10 cellular contexts compared by ENCODE assay signal in genomic region chr11:117200813-117201515, GRCh38. TPM values are rescaled to one million over a fixed set of nuclear protein-coding genes. Genes with fewer than 3 reads are reported as not detected.
DNase-seq lines count a peak whose midpoint lies in the region; ATAC-seq and TF ChIP-seq lines count a peak whose summit lies in the region.
"Had no signal": no experiment of that assay in that cellular context is flagged by ENCODE, and none has a peak within 500 bp of the region (broad histone marks: within the 10 kb centered on the region; RNA-seq: fewer than 3 reads in every experiment).

No MANE protein-coding gene starts in this region.

- H3K4me1 ChIP-seq in body of pancreas (peaks cover 12% of the 10 kb centered on the region), smooth muscle cell (ENCODE audit: low read depth) (peaks cover 29% of the 10 kb centered on the region), Karpas-422 (ENCODE audit: low read length) (no peaks in the 10 kb centered on the region)

- H4K20me1 ChIP-seq in smooth muscle cell (ENCODE audit: low read depth) (peaks cover 59% of the 10 kb centered on the region), Karpas-422 (ENCODE audit: insufficient read depth, low read depth, low read length) (no peaks in the 10 kb centered on the region)

- H3K4me2 ChIP-seq in smooth muscle cell (peak overlapping the region; percentile 85), Karpas-422 (ENCODE audit: low read depth, low read length, poor library complexity, severe bottlenecking) (no peak overlapping the region)

- H3K9ac ChIP-seq in smooth muscle cell (ENCODE audit: low read depth) (peak overlapping the region; percentile 46), Karpas-422 (ENCODE audit: low read length) (no peak overlapping the region)

- POLR2A ChIA-PET in activated CD4-positive, alpha-beta memory T cell treated with anti-CD3 and anti-CD28 coated beads, Interleukin-2, amount 10 ng/mL, durations not matched to agents 7 days and 5 days (lab: Charles Lee): interaction anchor here (1.3 to 1.5 kb wide), 2 partner anchors 10 to 22 kb away, joined by 3 to 6 read pairs; partner anchors contain the start of gene SIDT2

- in situ Hi-C loops in GM13976 (cut with MboI; ENCODE audit: low sequenced_read_pairs, unreplicated experiment): no loop called here

- no peaks in the 10 kb centered on the region for H3K27me3 Mint-ChIP-seq in activated CD4-positive, alpha-beta memory T cell treated with anti-CD3 and anti-CD28 coated beads, Interleukin-2, amount 10 ng/mL, durations not matched to agents 7 days and 5 days
- H3K27me3 Mint-ChIP-seq: activated CD4-positive, alpha-beta T cell treated with anti-CD3 and anti-CD28 coated beads for 36 hours had no signal

- peaks cover 50% of the 10 kb centered on the region for H3K79me2 ChIP-seq in smooth muscle cell (ENCODE audit: low read depth)
- H3K79me2 ChIP-seq in Karpas-422 (ENCODE audit: low read length): no peaks in the 10 kb centered on the region

- H3K36me3 ChIP-seq in body of pancreas (replicated peaks in 1 of 2; ENCODE audit: insufficient read depth in 1 of 2, low read depth in 2 of 2): peaks cover 0 to 3% of the 10 kb centered on the region in 2 donors
- no peaks in the 10 kb centered on the region for H3K36me3 ChIP-seq in smooth muscle cell (ENCODE audit: low read depth)
- H3K36me3 ChIP-seq in MG63: no peaks in the 10 kb centered on the region
- H3K36me3 ChIP-seq in Karpas-422 (ENCODE audit: insufficient read depth, low read length): no peaks in the 10 kb centered on the region

- intact Hi-C loops in body of pancreas (cut with DNase I): no loop called here

- no peaks in the 10 kb centered on the region for H3K9me3 ChIP-seq in body of pancreas
- no peaks in the 10 kb centered on the region for H3K9me3 ChIP-seq in smooth muscle cell (replicated peaks; ENCODE audit: low read depth)
- H3K9me3 ChIP-seq in MG63: no peaks in the 10 kb centered on the region
- H3K9me3 ChIP-seq in Karpas-422 (ENCODE audit: low read length): no peaks in the 10 kb centered on the region

- ATAC-seq in body of pancreas: no peak
- ATAC-seq: activated CD4-positive, alpha-beta T cell treated with anti-CD3 and anti-CD28 coated beads for 36 hours had no signal

- H2AFZ ChIP-seq in smooth muscle cell (ENCODE audit: low read depth) (no peak overlapping the region), Karpas-422 (ENCODE audit: low read length) (no peak overlapping the region)

- no peaks in the 10 kb centered on the region for H3K4me1 Mint-ChIP-seq in activated CD4-positive, alpha-beta memory T cell treated with anti-CD3 and anti-CD28 coated beads, Interleukin-2, amount 10 ng/mL, durations not matched to agents 7 days and 5 days
- H3K4me1 Mint-ChIP-seq: activated CD4-positive, alpha-beta T cell treated with anti-CD3 and anti-CD28 coated beads for 36 hours had no signal

- 75 to 91% methylated on average over 11 of the region's 11 CpGs for WGBS in body of pancreas, 2 donors
- 52% methylated on average over 11 of the region's 11 CpGs for WGBS in smooth muscle cell (ENCODE audit: low lambda C conversion rate)

- CTCF ChIA-PET in activated CD4-positive, alpha-beta memory T cell treated with anti-CD3 and anti-CD28 coated beads, Interleukin-2, amount 10 ng/mL, durations not matched to agents 7 days and 5 days (lab: Charles Lee): no interaction called here

- H3K27ac ChIP-seq in body of pancreas (peak overlapping the region in 3 of 4 donors; percentile 32 to 53 (median 48)), layer of hippocampus (ENCODE audit: low read depth, low read length) (peak overlapping the region; percentile 48), smooth muscle cell (ENCODE audit: low read depth) (peak overlapping the region; percentile 79), Karpas-422 (ENCODE audit: low read length) (no peak overlapping the region)

- H3K4me3 Mint-ChIP-seq in activated CD4-positive, alpha-beta memory T cell treated with anti-CD3 and anti-CD28 coated beads, Interleukin-2, amount 10 ng/mL, durations not matched to agents 7 days and 5 days: no peak overlapping the region
- H3K4me3 Mint-ChIP-seq: activated CD4-positive, alpha-beta T cell treated with anti-CD3 and anti-CD28 coated beads for 36 hours had no signal

- DNase-seq in GM13976 (ENCODE audit: low spot score) (peak; percentile 24), body of pancreas (no peak), smooth muscle cell (lab: John Stamatoyannopoulos, UW; ENCODE audit: unreplicated experiment) (no peak), NCI-H226 (no peak), MG63 (no peak), Karpas-422 (no peak)
- no peak for DNase-seq in activated CD4-positive, alpha-beta memory T cell treated with anti-CD3 and anti-CD28 coated beads, Interleukin-2, amount 10 ng/mL, durations not matched to agents 7 days and 5 days
- DNase-seq: activated CD4-positive, alpha-beta T cell treated with anti-CD3 and anti-CD28 coated beads for 36 hours; DND-41 had no signal

- no peaks in the 10 kb centered on the region for H3K27me3 ChIP-seq in body of pancreas
- no peaks in the 10 kb centered on the region for H3K27me3 ChIP-seq in layer of hippocampus (ENCODE audit: control insufficient read depth, insufficient read depth, low read length)
- no peaks in the 10 kb centered on the region for H3K27me3 ChIP-seq in smooth muscle cell (ENCODE audit: low read depth)
- no peaks in the 10 kb centered on the region for H3K27me3 ChIP-seq in MG63
- no peaks in the 10 kb centered on the region for H3K27me3 ChIP-seq in Karpas-422 (ENCODE audit: low read length)

- no peaks in the 10 kb centered on the region for H3K9me2 ChIP-seq in Karpas-422 (replicated peaks; ENCODE audit: insufficient read depth, low read length)

- H3K9me3 Mint-ChIP-seq in activated CD4-positive, alpha-beta memory T cell treated with anti-CD3 and anti-CD28 coated beads, Interleukin-2, amount 10 ng/mL, durations not matched to agents 7 days and 5 days: no peaks in the 10 kb centered on the region

- no peak for TF ChIP-seq CTCF in GM13976 (IDR thresholded peaks at IDR 0.05; ENCODE audit: borderline replicate concordance, control extremely low read depth, extremely low read depth, insufficient read depth, missing control alignments)
- no peak for TF ChIP-seq CTCF in body of pancreas (IDR thresholded peaks at IDR 0.05)
- no peak for TF ChIP-seq CTCF in smooth muscle cell (IDR thresholded peaks at IDR 0.05; ENCODE audit: borderline replicate concordance, insufficient read depth, poor library complexity, severe bottlenecking)

- TF ChIP-seq POLR2A in body of pancreas (IDR thresholded peaks at IDR 0.05): no peak

- peaks cover 53% of the 10 kb centered on the region for H3F3A ChIP-seq in smooth muscle cell (ENCODE audit: low read depth)

- peaks cover 19% of the 10 kb centered on the region for H3K36me3 Mint-ChIP-seq in activated CD4-positive, alpha-beta memory T cell treated with anti-CD3 and anti-CD28 coated beads, Interleukin-2, amount 10 ng/mL, durations not matched to agents 7 days and 5 days (ENCODE audit: low read depth)

- H3K4me3 ChIP-seq in body of pancreas: no peak overlapping the region
- H3K4me3 ChIP-seq in smooth muscle cell: peak overlapping the region; percentile 49
- no peak overlapping the region for H3K4me3 ChIP-seq in MG63
- H3K4me3 ChIP-seq in Karpas-422 (ENCODE audit: low read length): no peak overlapping the region

- H3K27ac Mint-ChIP-seq in activated CD4-positive, alpha-beta memory T cell treated with anti-CD3 and anti-CD28 coated beads, Interleukin-2, amount 10 ng/mL, durations not matched to agents 7 days and 5 days: no peak overlapping the region
- H3K27ac Mint-ChIP-seq: activated CD4-positive, alpha-beta T cell treated with anti-CD3 and anti-CD28 coated beads for 36 hours had no signal

RNA-seq across cellular contexts. Expression of gene TAGLN, which starts 1.8 kb away (rescaled TPM):
- total RNA-seq in body of pancreas (100 to 1,000 TPM; 124 to 372 TPM), smooth muscle cell (1,972 and 2,130 TPM in 2 replicates)
- polyA plus RNA-seq in smooth muscle cell: 2,069 and 2,250 TPM in 2 replicates
- total RNA-seq in activated CD4-positive, alpha-beta memory T cell treated with anti-CD3 and anti-CD28 coated beads, Interleukin-2, amount 10 ng/mL, durations not matched to agents 7 days and 5 days: 1 to 10 TPM; 5.2 to 5.8 TPM
- 0.44 and 0.92 TPM in 2 replicates for total RNA-seq in MG63 (2014; rRNA removed; shearing (Covaris generic); ENCODE audit: low replicate concordance)
- total RNA-seq in Karpas-422 (2014; rRNA removed; shearing (Covaris generic); ENCODE audit: low replicate concordance): 3.3 TPM in 2 replicates

RNA-seq across cellular contexts. Expression of gene SIDT2, which starts 22.4 kb away (rescaled TPM):
- total RNA-seq in body of pancreas (10 to 100 TPM; 42.0 to 88.7 TPM), smooth muscle cell (24.7 and 35.0 TPM in 2 replicates)
- polyA plus RNA-seq in smooth muscle cell: 11.6 and 21.2 TPM in 2 replicates
- 10 to 100 TPM; 38.1 to 42.9 TPM for total RNA-seq in activated CD4-positive, alpha-beta memory T cell treated with anti-CD3 and anti-CD28 coated beads, Interleukin-2, amount 10 ng/mL, durations not matched to agents 7 days and 5 days
- 2.7 and 19.8 TPM in 2 replicates for total RNA-seq in MG63 (2014; rRNA removed; shearing (Covaris generic); ENCODE audit: low replicate concordance)
- total RNA-seq in Karpas-422 (2014; rRNA removed; shearing (Covaris generic); ENCODE audit: low replicate concordance): 18.6 and 30.6 TPM in 2 replicates

RNA-seq across cellular contexts. Expression of gene PCSK7, which starts 30.9 kb away (rescaled TPM):
- total RNA-seq in body of pancreas (10 to 100 TPM; 25.9 to 86.0 TPM), smooth muscle cell (20.8 and 36.4 TPM in 2 replicates)
- polyA plus RNA-seq in smooth muscle cell: 23.5 and 40.7 TPM in 2 replicates
- 100 to 1,000 TPM; 181 to 182 TPM for total RNA-seq in activated CD4-positive, alpha-beta memory T cell treated with anti-CD3 and anti-CD28 coated beads, Interleukin-2, amount 10 ng/mL, durations not matched to agents 7 days and 5 days
- total RNA-seq in MG63 (2014; rRNA removed; shearing (Covaris generic); ENCODE audit: low replicate concordance): 24.9 and 26.7 TPM in 2 replicates
- total RNA-seq in Karpas-422 (2014; rRNA removed; shearing (Covaris generic); ENCODE audit: low replicate concordance): 14.3 and 33.7 TPM in 2 replicates

RNA-seq across cellular contexts. Expression of gene RNF214, which starts 31.5 kb away (rescaled TPM):
- total RNA-seq in body of pancreas: 10 to 100 TPM; 10.2 to 12.5 TPM
- 12.6 and 15.8 TPM in 2 replicates for total RNA-seq in smooth muscle cell
- polyA plus RNA-seq in smooth muscle cell: 10.9 and 17.3 TPM in 2 replicates
- 10 to 100 TPM; 23.1 to 23.6 TPM for total RNA-seq in activated CD4-positive, alpha-beta memory T cell treated with anti-CD3 and anti-CD28 coated beads, Interleukin-2, amount 10 ng/mL, durations not matched to agents 7 days and 5 days
- 1.3 and 2.4 TPM in 2 replicates for total RNA-seq in MG63 (2014; rRNA removed; shearing (Covaris generic); ENCODE audit: low replicate concordance)
- total RNA-seq in Karpas-422 (2014; rRNA removed; shearing (Covaris generic); ENCODE audit: low replicate concordance): 7.0 and 10.1 TPM in 2 replicates

RNA-seq across cellular contexts. Expression of gene PAFAH1B2, which starts 56.9 kb away (rescaled TPM):
- 10 to 100 TPM; 30.0 to 44.9 TPM for total RNA-seq in body of pancreas
- total RNA-seq in smooth muscle cell: 140 and 146 TPM in 2 replicates
- polyA plus RNA-seq in smooth muscle cell: 30.7 and 42.9 TPM in 2 replicates
- 10 to 100 TPM; 60.1 to 62.8 TPM for total RNA-seq in activated CD4-positive, alpha-beta memory T cell treated with anti-CD3 and anti-CD28 coated beads, Interleukin-2, amount 10 ng/mL, durations not matched to agents 7 days and 5 days
- 143 and 205 TPM in 2 replicates for total RNA-seq in MG63 (2014; rRNA removed; shearing (Covaris generic); ENCODE audit: low replicate concordance)
- total RNA-seq in Karpas-422 (2014; rRNA removed; shearing (Covaris generic); ENCODE audit: low replicate concordance): 16.8 and 20.6 TPM in 2 replicates

Comparison
In these comparisons a context has a peak if more than half of its experiments do, and no peak if none do; other contexts are left out.
1. RNA of gene TAGLN, which starts 1.8 kb away (total RNA-seq): 1,972 to 2,130 TPM in smooth muscle cell and 124 to 372 TPM in body of pancreas; 5.2 to 5.8 TPM in activated CD4-positive, alpha-beta memory T cell treated with anti-CD3 and anti-CD28 coated beads, Interleukin-2, amount 10 ng/mL, durations not matched to agents 7 days and 5 days, 3.3 TPM in Karpas-422 and 0.44 to 0.92 TPM in MG63; every median in the first group is over 10 times any median in the second.